In the genomic region with DNA sequence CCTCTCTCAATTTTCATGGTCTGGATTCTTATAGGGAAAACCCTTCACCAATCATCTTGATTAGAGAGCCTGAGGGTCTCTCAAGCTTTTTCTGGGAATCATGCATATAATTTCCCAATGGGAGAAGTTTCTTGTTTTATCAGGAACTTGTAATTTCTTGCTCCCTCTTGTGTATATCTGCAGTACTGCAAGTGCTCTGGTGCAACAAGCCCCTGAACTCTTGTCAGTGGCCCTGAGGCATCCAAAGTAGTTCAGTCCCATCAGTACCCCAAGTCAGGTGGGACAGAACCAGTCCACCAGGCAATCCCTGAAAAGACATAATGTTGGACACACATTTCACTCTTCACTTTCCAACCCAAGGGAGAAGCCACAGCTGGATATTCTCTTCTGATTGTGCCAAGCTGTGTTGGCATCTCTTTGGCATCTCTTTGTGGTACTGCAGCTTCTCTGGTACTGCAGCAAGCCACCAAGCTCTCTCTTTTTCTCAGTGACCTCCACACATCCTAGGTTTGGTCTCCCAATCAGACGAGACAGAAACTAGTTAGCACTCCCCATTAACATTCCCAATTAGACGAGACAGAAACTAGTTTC, we compare ENCODE assay signal across 8 cellular contexts.
DNase-seq lines count a peak whose midpoint lies in the region; ATAC-seq and TF ChIP-seq lines count a peak whose summit lies in the region.
"Had no signal": no experiment of that assay in that cellular context is flagged by ENCODE, and none has a peak within 500 bp of the region (broad histone marks: within the 10 kb centered on the region; RNA-seq: fewer than 3 reads in every experiment).

No MANE protein-coding gene starts in this region.

- no peaks in the 10 kb centered on the region for H3K27me3 Mint-ChIP-seq in type B pancreatic cell

- H3K4me1 Mint-ChIP-seq in type B pancreatic cell (ENCODE audit: unreplicated experiment) = peaks cover 4% of the 10 kb centered on the region

- ATAC-seq in GM21619 (IDR thresholded peaks at IDR 0.05; ENCODE audit: unreplicated experiment) = peak; percentile 63
- ATAC-seq: activated T-cell treated with anti-CD3 and anti-CD28 coated beads, Interleukin-2, amount 50 U/mL, for 72 hours had no signal

- H3K36me3 Mint-ChIP-seq in type B pancreatic cell = peaks cover 3% of the 10 kb centered on the region

- no peaks in the 10 kb centered on the region for H3K9me3 Mint-ChIP-seq in type B pancreatic cell

- TF ChIP-seq CTCF in type B pancreatic cell (conservative IDR thresholded peaks at IDR 0.05) = peak; percentile 80

- DNase-seq in ELF-1 (ENCODE audit: low read depth, low spot score) (peak; percentile 58), NAMALWA (ENCODE audit: low spot score) (peak; percentile 75), UCSD-AML1 (lab: John Stamatoyannopoulos, UW; ENCODE audit: unreplicated experiment) (peak; percentile 2), iPS-NIHi11 (ENCODE audit: low spot score) (peak; percentile 46), type B pancreatic cell (ENCODE audit: extremely low spot score, unreplicated experiment) (no peak), GDM1 (lab: John Stamatoyannopoulos, UW) (no peak)

- H3K27ac Mint-ChIP-seq in type B pancreatic cell = no peak overlapping the region
- H3K27ac Mint-ChIP-seq: activated T-cell treated with anti-CD3 and anti-CD28 coated beads, Interleukin-2, amount 50 U/mL, for 72 hours had no signal

- H3K4me3 Mint-ChIP-seq in type B pancreatic cell = no peak overlapping the region
- H3K4me3 Mint-ChIP-seq: activated T-cell treated with anti-CD3 and anti-CD28 coated beads, Interleukin-2, amount 50 U/mL, for 72 hours had no signal

Comparison
In these comparisons a context has a peak if more than half of its experiments do, and no peak if none do; other contexts are left out.
1. DNase-seq: peak in ELF-1 (single experiment), NAMALWA (single experiment), UCSD-AML1 (single experiment) and iPS-NIHi11 (single experiment); none in type B pancreatic cell (single experiment) and GDM1 (single experiment).